In the genomic region with DNA sequence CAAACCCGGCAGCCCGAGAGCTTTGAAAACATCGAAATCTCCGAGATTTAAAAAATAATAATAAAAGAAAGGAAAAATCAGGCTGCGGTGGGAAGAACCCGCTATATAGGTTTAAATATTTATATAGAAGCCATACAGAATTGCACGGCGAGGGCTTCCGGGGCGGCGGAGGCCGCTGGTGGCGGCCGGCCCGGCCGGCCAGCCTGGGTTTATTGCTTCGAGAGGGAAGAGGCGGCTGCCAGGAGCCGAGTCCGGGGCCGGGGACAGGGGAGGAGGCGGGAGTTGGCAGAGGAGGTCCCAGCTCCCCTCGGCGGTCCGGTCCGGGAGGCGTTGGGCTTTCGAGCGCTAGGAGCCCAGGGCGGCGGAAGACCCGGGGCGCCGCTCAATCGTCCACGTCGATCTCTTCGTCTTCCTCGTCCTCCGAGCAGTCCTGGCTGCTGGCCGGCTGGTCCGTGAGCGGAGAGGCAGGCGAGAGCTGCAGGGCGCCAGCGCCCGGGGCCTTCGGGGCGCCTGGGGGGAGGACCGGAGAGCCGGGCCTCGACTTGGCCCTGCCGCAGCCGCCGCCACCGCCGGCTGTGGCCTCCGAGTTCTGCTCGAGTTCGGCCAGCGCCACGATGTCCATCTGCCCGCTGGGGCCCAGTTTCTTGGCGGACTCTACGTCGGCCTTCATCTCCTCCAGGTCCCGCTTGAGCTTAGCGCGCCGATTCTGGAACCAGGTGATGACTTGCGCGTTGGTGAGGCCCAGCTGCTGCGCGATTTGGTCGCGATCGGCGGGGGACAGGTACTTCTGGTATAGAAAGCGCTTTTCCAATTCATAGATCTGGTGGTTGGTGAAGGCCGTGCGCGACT, we compare ENCODE assay signal across 2 cellular contexts.
TF ChIP-seq lines count a peak whose summit lies in the region.

No MANE protein-coding gene starts in this region.

TF ChIP-seq in GM12878, 131 proteins besides CTCF, POLR2A, EP300 and RAD21:
- peak; percentile 42 for TF ChIP-seq SUZ12 (IDR thresholded peaks at IDR 0.05; ENCODE audit: unreplicated experiment)
- no peak for TF ChIP-seq PAX5 (IDR thresholded peaks at IDR 0.05; ENCODE audit: borderline replicate concordance, low read depth, low read length)

TF ChIP-seq in HEK293T, 16 proteins besides CTCF, POLR2A, EP300 and RAD21:
- TF ChIP-seq SUZ12 (IDR thresholded peaks at IDR 0.05) (no peak), HDGF (IDR thresholded peaks at IDR 0.05; ENCODE audit: borderline replicate concordance) (no peak), FOXM1 (IDR thresholded peaks at IDR 0.05; ENCODE audit: borderline replicate concordance) (no peak), L3MBTL2 (conservative IDR thresholded peaks at IDR 0.05) (no peak), ZNF384 (IDR thresholded peaks at IDR 0.05) (no peak), CTBP1 (IDR thresholded peaks at IDR 0.05; ENCODE audit: borderline replicate concordance) (no peak), SP1 (IDR thresholded peaks at IDR 0.05) (no peak)
- TF ChIP-seq, protein P1, sequence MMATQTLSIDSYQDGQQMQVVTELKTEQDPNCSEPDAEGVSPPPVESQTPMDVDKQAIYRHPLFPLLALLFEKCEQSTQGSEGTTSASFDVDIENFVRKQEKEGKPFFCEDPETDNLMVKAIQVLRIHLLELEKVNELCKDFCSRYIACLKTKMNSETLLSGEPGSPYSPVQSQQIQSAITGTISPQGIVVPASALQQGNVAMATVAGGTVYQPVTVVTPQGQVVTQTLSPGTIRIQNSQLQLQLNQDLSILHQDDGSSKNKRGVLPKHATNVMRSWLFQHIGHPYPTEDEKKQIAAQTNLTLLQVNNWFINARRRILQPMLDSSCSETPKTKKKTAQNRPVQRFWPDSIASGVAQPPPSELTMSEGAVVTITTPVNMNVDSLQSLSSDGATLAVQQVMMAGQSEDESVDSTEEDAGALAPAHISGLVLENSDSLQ (IDR thresholded peaks at IDR 0.05), result no peak
